17 cellular contexts compared by ENCODE assay signal in genomic region chrX:17967888-17968287, GRCh38.
DNase-seq lines count a peak whose midpoint lies in the region; ATAC-seq and TF ChIP-seq lines count a peak whose summit lies in the region.
"Had no signal": no experiment of that assay in that cellular context is flagged by ENCODE, and none has a peak within 500 bp of the region (broad histone marks: within the 10 kb centered on the region; RNA-seq: fewer than 3 reads in every experiment).

No MANE protein-coding gene starts in this region.

- no peak for TF ChIP-seq CTCF in MCF 10A (IDR thresholded peaks at IDR 0.05; ENCODE audit: unreplicated experiment)

- H3K9me3 Mint-ChIP-seq in MCF 10A (ENCODE audit: unreplicated experiment) = no peaks in the 10 kb centered on the region
- H3K9me3 Mint-ChIP-seq in immature natural killer cell = no peaks in the 10 kb centered on the region
- H3K9me3 Mint-ChIP-seq: CD14-positive monocyte had no signal

- DNase-seq in COLO668 (lab: John Stamatoyannopoulos, UW; ENCODE audit: unreplicated experiment) = peak; percentile 57
- DNase-seq in NCI-H146 (lab: John Stamatoyannopoulos, UW) = peak; percentile 95
- peak; percentile 91 for DNase-seq in NCI-H748 treated with DMSO at 0.1 percent for 48 hours (lab: John Stamatoyannopoulos, UW)
- DNase-seq in left lobe of liver (ENCODE audit: low spot score) = peak; percentile 64
- DNase-seq in MCF 10A (ENCODE audit: unreplicated experiment) = no peak
- DNase-seq in GM03348 (ENCODE audit: low spot score) = no peak
- DNase-seq in immature natural killer cell = no peak
- no peak for DNase-seq in activated naive CD4-positive, alpha-beta T cell treated with anti-CD3 and anti-CD28 coated beads, Interleukin-2, amount 50 U/mL, for 16 hours
- DNase-seq: amniotic stem cell; head of caudate nucleus; left ventricle myocardium superior; naive B cell; stimulated activated CD4-positive, alpha-beta T cell treated with anti-CD3 and anti-CD28 coated beads, Interleukin-2, amount 100 ng/mL, for 24 hours; stimulated activated CD8-positive, alpha-beta memory T cell treated with anti-CD3 and anti-CD28 coated beads, Interleukin-4, amount 100 ng/mL, for 48 hours; T1000; tibial artery had no signal

- peak; percentile 92 for ATAC-seq in left lobe of liver
- ATAC-seq: left ventricle myocardium superior had no signal

- H3K36me3 Mint-ChIP-seq in MCF 10A (ENCODE audit: insufficient read depth, unreplicated experiment) (no peaks in the 10 kb centered on the region), immature natural killer cell (no peaks in the 10 kb centered on the region)
- H3K36me3 Mint-ChIP-seq: CD14-positive monocyte, naive B cell had no signal

- no peak overlapping the region for H3K4me3 Mint-ChIP-seq in MCF 10A (ENCODE audit: unreplicated experiment)
- no peak overlapping the region for H3K4me3 Mint-ChIP-seq in immature natural killer cell
- H3K4me3 Mint-ChIP-seq: CD14-positive monocyte, naive B cell had no signal

- CTCF ChIA-PET in MCF 10A (lab: Yijun Ruan, JAX) = no interaction called here

- H3K27ac Mint-ChIP-seq in MCF 10A (ENCODE audit: low read depth, unreplicated experiment) = no peak overlapping the region
- no peak overlapping the region for H3K27ac Mint-ChIP-seq in immature natural killer cell
- H3K27ac Mint-ChIP-seq: CD14-positive monocyte, naive B cell had no signal

- H3K27me3 Mint-ChIP-seq in MCF 10A (ENCODE audit: insufficient read depth, unreplicated experiment) (peaks cover 30% of the 10 kb centered on the region), immature natural killer cell (ENCODE audit: low read depth in 3 of 3) (peaks cover 1 to 5% (median 3%) of the 10 kb centered on the region in 3 donors)

- no peaks in the 10 kb centered on the region for H3K4me1 Mint-ChIP-seq in MCF 10A (ENCODE audit: insufficient read depth, unreplicated experiment)
- no peaks in the 10 kb centered on the region for H3K4me1 Mint-ChIP-seq in immature natural killer cell
- H3K4me1 Mint-ChIP-seq: CD14-positive monocyte, naive B cell had no signal

- intact Hi-C loops in MCF 10A (cut with micrococcal nuclease) = no loop called here

- POLR2A ChIA-PET in MCF 10A (lab: Yijun Ruan, JAX) = interaction anchor here (0.6 kb wide), 1 partner anchor 12 kb away, joined by 3 read pairs; no protein-coding TSS in a partner anchor

- no TSS peak for BruUV-seq in MCF 10A (replicated peaks; lab: Mats Ljungman, UMichigan)

Comparison
In these comparisons a context has a peak if more than half of its experiments do, and no peak if none do; other contexts are left out.
1. DNase-seq: peak in COLO668 (single experiment), NCI-H146 (single experiment), NCI-H748 treated with DMSO at 0.1 percent for 48 hours (single experiment) and left lobe of liver (single experiment); none in MCF 10A (single experiment), GM03348 (single experiment), immature natural killer cell (0 of 3) and activated naive CD4-positive, alpha-beta T cell treated with anti-CD3 and anti-CD28 coated beads, Interleukin-2, amount 50 U/mL, for 16 hours (single experiment).